Comparison of ENCODE assay signal across 26 cellular contexts in genomic region chr1:39563669-39564068, GRCh38.
"Had no signal": no experiment of that assay in that cellular context is flagged by ENCODE, and none has a peak within 500 bp of the region (broad histone marks: within the 10 kb centered on the region; RNA-seq: fewer than 3 reads in every experiment).

No MANE protein-coding gene starts in this region.

- H3K9me3 Mint-ChIP-seq: activated CD4-positive, alpha-beta memory T cell treated with anti-CD3 and anti-CD28 coated beads for 36 hours; activated CD4-positive, alpha-beta T cell treated with anti-CD3 and anti-CD28 coated beads, Interleukin-2, amount 10 ng/mL, durations not matched to agents 7 days and 5 days; activated naive CD4-positive, alpha-beta T cell treated with anti-CD3 and anti-CD28 coated beads, Interleukin-2, amount 50 U/mL, for 72 hours; activated naive CD8-positive, alpha-beta T cell treated with anti-CD3 and anti-CD28 coated beads, Interleukin-2, amount 50 U/mL, for 24 hours; activated T-helper 1 cell treated with anti-CD3 and anti-CD28 coated beads, Interleukin-12 subunit alpha, Interleukin-12 subunit beta, Interleukin-2, Interleukin-4 antibody, amounts not matched to agents 30 ng/mL and 10 ng/mL and 1 ng/mL, durations not matched to agents 14 hours and 24 hours and 36 hours had no signal

- H3K4me3 Mint-ChIP-seq: activated CD4-positive, alpha-beta memory T cell treated with anti-CD3 and anti-CD28 coated beads for 36 hours; activated CD4-positive, alpha-beta T cell treated with anti-CD3 and anti-CD28 coated beads, Interleukin-2, amount 10 ng/mL, durations not matched to agents 7 days and 5 days; activated naive CD8-positive, alpha-beta T cell treated with anti-CD3 and anti-CD28 coated beads, Interleukin-2, amount 50 U/mL, for 24 hours; activated T-helper 1 cell treated with anti-CD3 and anti-CD28 coated beads, Interleukin-12 subunit alpha, Interleukin-12 subunit beta, Interleukin-2, Interleukin-4 antibody, amounts not matched to agents 30 ng/mL and 10 ng/mL and 1 ng/mL, durations not matched to agents 14 hours and 24 hours and 36 hours had no signal

- H3K27me3 Mint-ChIP-seq: activated CD4-positive, alpha-beta memory T cell treated with anti-CD3 and anti-CD28 coated beads for 36 hours; activated CD4-positive, alpha-beta T cell treated with anti-CD3 and anti-CD28 coated beads, Interleukin-2, amount 10 ng/mL, durations not matched to agents 7 days and 5 days; activated naive CD8-positive, alpha-beta T cell treated with anti-CD3 and anti-CD28 coated beads, Interleukin-2, amount 50 U/mL, for 24 hours had no signal

- DNase-seq: activated CD4-positive, alpha-beta memory T cell treated with anti-CD3 and anti-CD28 coated beads for 36 hours; activated CD4-positive, alpha-beta T cell treated with anti-CD3 and anti-CD28 coated beads, Interleukin-2, amount 10 ng/mL, durations not matched to agents 7 days and 5 days; activated CD4-positive, CD25-positive, alpha-beta regulatory T cell; activated CD8-positive, alpha-beta memory T cell treated with anti-CD3 and anti-CD28 coated beads, Interleukin-2, amount 50 U/mL, for 4 hours; activated effector memory CD4-positive, alpha-beta T cell treated with anti-CD3 and anti-CD28 coated beads, Interleukin-2, amount 50 U/mL, for 16 hours; activated naive CD4-positive, alpha-beta T cell treated with Interleukin-2 at 50 U/mL for 16 hours; activated naive CD8-positive, alpha-beta T cell treated with anti-CD3 and anti-CD28 coated beads, Interleukin-2, amount 50 U/mL, for 24 hours; amygdala; brain microvascular endothelial cell; MV-4-11; NCI-H1092 treated with DMSO at 0.1 percent for 48 hours; NCI-H1436; NCI-H1694 treated with DMSO at 0.1 percent for 48 hours; NCI-H2029 treated with DMSO at 0.1 percent for 48 hours; NCI-H345; NCI-H510A; NCI-H526 treated with DMSO at 0.1 percent for 48 hours; Peyer's patch; SHP77 treated with DMSO at 0.1 percent for 48 hours; T1000 had no signal

- ATAC-seq: activated naive CD4-positive, alpha-beta T cell treated with anti-CD3 and anti-CD28 coated beads, Interleukin-2, amount 50 U/mL, for 72 hours; activated naive CD8-positive, alpha-beta T cell treated with anti-CD3 and anti-CD28 coated beads, Interleukin-2, amount 50 U/mL, for 24 hours had no signal

- H3K4me3 ChIP-seq: cardiac muscle cell, Peyer's patch had no signal

- H3K9ac ChIP-seq: KMS-11 had no signal

- H3K27me3 ChIP-seq: brain microvascular endothelial cell, Peyer's patch had no signal

- H3K4me2 ChIP-seq: KMS-11 had no signal

- H3K27ac ChIP-seq: brain microvascular endothelial cell, cardiac muscle cell, KMS-11, Peyer's patch had no signal

- H3K9me3 ChIP-seq: Peyer's patch had no signal

- H3K27ac Mint-ChIP-seq: activated CD4-positive, alpha-beta T cell treated with anti-CD3 and anti-CD28 coated beads, Interleukin-2, amount 10 ng/mL, durations not matched to agents 7 days and 5 days; activated naive CD8-positive, alpha-beta T cell treated with anti-CD3 and anti-CD28 coated beads, Interleukin-2, amount 50 U/mL, for 24 hours; activated T-helper 1 cell treated with anti-CD3 and anti-CD28 coated beads, Interleukin-12 subunit alpha, Interleukin-12 subunit beta, Interleukin-2, Interleukin-4 antibody, amounts not matched to agents 30 ng/mL and 10 ng/mL and 1 ng/mL, durations not matched to agents 14 hours and 24 hours and 36 hours had no signal

- FAIRE-seq: colon, TTC549 had no signal
